In genomic region chr3:153369561-153370374, GRCh38 we compare ENCODE assay signal across 8 cellular contexts.
"Had no signal": no experiment of that assay in that cellular context is flagged by ENCODE, and none has a peak within 500 bp of the region (broad histone marks: within the 10 kb centered on the region; RNA-seq: fewer than 3 reads in every experiment).

No MANE protein-coding gene starts in this region.

- H3K36me3 Mint-ChIP-seq: IgD-negative memory B cell had no signal

- ATAC-seq: GM23338, HepG2 had no signal

- H3K4me3 Mint-ChIP-seq: GM23338, H9, IgD-negative memory B cell had no signal

- H3K27ac ChIP-seq: HL-60 had no signal

- H3K27ac Mint-ChIP-seq: GM23338, H9, IgD-negative memory B cell had no signal

- H2AFZ ChIP-seq: GM23338 had no signal

- H3K4me2 ChIP-seq: GM23338 had no signal

- H3K4me3 ChIP-seq: GM23338 had no signal

- FAIRE-seq: H1, H54, HepG2 had no signal

- DNase-seq: H9, HCEC 1CT had no signal

- H3K4me1 Mint-ChIP-seq: GM23338, H9 had no signal
